ENCODE assay signal across 1 cellular context in genomic region chr9:136103651-136104487, GRCh38.
TF ChIP-seq lines count a peak whose summit lies in the region.

No MANE protein-coding gene starts in this region.

TF ChIP-seq in GM23338, 12 proteins besides CTCF, POLR2A, EP300 and RAD21 (continued from another document):
- TF ChIP-seq, protein P1, sequence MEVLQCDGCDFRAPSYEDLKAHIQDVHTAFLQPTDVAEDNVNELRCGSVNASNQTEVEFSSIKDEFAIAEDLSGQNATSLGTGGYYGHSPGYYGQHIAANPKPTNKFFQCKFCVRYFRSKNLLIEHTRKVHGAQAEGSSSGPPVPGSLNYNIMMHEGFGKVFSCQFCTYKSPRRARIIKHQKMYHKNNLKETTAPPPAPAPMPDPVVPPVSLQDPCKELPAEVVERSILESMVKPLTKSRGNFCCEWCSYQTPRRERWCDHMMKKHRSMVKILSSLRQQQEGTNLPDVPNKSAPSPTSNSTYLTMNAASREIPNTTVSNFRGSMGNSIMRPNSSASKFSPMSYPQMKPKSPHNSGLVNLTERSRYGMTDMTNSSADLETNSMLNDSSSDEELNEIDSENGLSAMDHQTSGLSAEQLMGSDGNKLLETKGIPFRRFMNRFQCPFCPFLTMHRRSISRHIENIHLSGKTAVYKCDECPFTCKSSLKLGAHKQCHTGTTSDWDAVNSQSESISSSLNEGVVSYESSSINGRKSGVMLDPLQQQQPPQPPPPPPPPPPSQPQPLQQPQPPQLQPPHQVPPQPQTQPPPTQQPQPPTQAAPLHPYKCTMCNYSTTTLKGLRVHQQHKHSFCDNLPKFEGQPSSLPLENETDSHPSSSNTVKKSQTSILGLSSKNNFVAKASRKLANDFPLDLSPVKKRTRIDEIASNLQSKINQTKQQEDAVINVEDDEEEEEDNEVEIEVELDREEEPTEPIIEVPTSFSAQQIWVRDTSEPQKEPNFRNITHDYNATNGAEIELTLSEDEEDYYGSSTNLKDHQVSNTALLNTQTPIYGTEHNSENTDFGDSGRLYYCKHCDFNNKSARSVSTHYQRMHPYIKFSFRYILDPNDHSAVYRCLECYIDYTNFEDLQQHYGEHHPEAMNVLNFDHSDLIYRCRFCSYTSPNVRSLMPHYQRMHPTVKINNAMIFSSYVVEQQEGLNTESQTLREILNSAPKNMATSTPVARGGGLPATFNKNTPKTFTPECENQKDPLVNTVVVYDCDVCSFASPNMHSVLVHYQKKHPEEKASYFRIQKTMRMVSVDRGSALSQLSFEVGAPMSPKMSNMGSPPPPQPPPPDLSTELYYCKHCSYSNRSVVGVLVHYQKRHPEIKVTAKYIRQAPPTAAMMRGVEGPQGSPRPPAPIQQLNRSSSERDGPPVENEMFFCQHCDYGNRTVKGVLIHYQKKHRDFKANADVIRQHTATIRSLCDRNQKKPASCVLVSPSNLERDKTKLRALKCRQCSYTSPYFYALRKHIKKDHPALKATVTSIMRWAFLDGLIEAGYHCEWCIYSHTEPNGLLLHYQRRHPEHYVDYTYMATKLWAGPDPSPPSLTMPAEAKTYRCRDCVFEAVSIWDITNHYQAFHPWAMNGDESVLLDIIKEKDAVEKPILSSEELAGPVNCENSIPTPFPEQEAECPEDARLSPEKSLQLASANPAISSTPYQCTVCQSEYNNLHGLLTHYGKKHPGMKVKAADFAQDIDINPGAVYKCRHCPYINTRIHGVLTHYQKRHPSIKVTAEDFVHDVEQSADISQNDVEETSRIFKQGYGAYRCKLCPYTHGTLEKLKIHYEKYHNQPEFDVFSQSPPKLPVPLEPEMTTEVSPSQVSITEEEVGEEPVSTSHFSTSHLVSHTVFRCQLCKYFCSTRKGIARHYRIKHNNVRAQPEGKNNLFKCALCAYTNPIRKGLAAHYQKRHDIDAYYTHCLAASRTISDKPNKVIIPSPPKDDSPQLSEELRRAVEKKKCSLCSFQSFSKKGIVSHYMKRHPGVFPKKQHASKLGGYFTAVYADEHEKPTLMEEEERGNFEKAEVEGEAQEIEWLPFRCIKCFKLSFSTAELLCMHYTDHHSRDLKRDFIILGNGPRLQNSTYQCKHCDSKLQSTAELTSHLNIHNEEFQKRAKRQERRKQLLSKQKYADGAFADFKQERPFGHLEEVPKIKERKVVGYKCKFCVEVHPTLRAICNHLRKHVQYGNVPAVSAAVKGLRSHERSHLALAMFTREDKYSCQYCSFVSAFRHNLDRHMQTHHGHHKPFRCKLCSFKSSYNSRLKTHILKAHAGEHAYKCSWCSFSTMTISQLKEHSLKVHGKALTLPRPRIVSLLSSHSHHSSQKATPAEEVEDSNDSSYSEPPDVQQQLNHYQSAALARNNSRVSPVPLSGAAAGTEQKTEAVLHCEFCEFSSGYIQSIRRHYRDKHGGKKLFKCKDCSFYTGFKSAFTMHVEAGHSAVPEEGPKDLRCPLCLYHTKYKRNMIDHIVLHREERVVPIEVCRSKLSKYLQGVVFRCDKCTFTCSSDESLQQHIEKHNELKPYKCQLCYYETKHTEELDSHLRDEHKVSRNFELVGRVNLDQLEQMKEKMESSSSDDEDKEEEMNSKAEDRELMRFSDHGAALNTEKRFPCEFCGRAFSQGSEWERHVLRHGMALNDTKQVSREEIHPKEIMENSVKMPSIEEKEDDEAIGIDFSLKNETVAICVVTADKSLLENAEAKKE (CRISPR knock-in tag; IDR thresholded peaks at IDR 0.05): no peak
- TF ChIP-seq NANOG (IDR thresholded peaks at IDR 0.05; ENCODE audit: borderline replicate concordance): no peak
